24 cellular contexts compared by ENCODE assay signal in genomic region chr4:115688961-115689360, GRCh38.
"Had no signal": no experiment of that assay in that cellular context is flagged by ENCODE, and none has a peak within 500 bp of the region (broad histone marks: within the 10 kb centered on the region; RNA-seq: fewer than 3 reads in every experiment).

No MANE protein-coding gene starts in this region.

- H3K9ac ChIP-seq: KMS-11, SK-N-SH had no signal

- H3K27ac ChIP-seq: HL-60, KMS-11 had no signal

- DNase-seq: Kasumi-1, MM.1S, NCI-H1092 treated with DMSO at 0.1 percent for 48 hours, NCI-H1436, NCI-H187, NCI-H2029, NCI-H2081 treated with DMSO at 0.1 percent for 48 hours, NCI-H2171, NCI-H226, NCI-H446, NCI-H510A, NCI-H524 treated with DMSO at 0.1 percent for 48 hours, NCI-H69, NCI-H774, Right ventricle myocardium superior, RPMI8226, SK-N-SH, SW 1271, T-helper 1 cell, T-helper 17 cell had no signal

- H3K9me3 ChIP-seq: SK-N-SH had no signal

- H3K4me1 Mint-ChIP-seq: T-helper 17 cell had no signal

- H3K4me3 Mint-ChIP-seq: IgD-negative memory B cell, T-helper 17 cell had no signal

- ATAC-seq: K562, T-helper 17 cell had no signal

- H3K27me3 Mint-ChIP-seq: IgD-negative memory B cell, T-helper 17 cell had no signal

- H3K27ac Mint-ChIP-seq: IgD-negative memory B cell, T-helper 17 cell had no signal

- H3K36me3 Mint-ChIP-seq: IgD-negative memory B cell had no signal

- H3K4me2 ChIP-seq: KMS-11, SK-N-SH had no signal
